15 cellular contexts compared by ENCODE assay signal in the genomic region with DNA sequence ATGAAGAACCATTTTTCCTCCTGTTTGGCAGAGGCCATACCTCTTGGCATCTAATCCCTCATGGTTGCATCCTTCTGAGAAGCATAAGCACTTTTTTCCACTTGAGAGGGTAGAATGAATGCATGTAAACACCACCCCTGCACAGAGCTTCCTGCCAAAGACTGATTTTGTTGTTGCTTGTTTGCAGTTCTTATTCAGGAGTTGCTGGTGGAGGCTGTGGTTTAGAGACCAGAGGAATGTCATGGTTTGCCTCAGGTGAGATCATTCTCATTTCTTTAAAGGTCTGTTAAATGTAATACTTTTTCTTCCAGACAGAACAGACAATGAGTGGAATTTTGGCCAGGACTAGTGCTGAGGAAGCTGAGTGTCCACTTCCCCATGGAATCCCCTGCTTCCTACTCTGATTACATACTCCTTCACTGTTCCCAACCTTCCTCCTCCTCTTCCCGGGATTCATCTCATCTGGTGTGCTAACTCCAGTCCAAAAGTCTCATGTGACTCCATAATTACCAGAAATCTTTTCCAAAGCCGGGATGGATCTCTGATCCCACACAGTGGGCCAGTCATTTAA. TPM values are rescaled to one million over a fixed set of nuclear protein-coding genes. Genes with fewer than 3 reads are reported as not detected.
DNase-seq lines count a peak whose midpoint lies in the region; ATAC-seq lines count a peak whose summit lies in the region.
"Had no signal": no experiment of that assay in that cellular context is flagged by ENCODE, and none has a peak within 500 bp of the region (broad histone marks: within the 10 kb centered on the region; RNA-seq: fewer than 3 reads in every experiment).

No MANE protein-coding gene starts in this region.

- in situ Hi-C loops in GM23248 (cut with MboI), result no loop called here

- H3K4me2 ChIP-seq in GM23248 (ENCODE audit: unreplicated experiment), result no peak overlapping the region

- DNase-seq in GM23248 (peak; percentile 60), NCI-H2196 treated with DMSO at 0.1 percent for 48 hours (lab: John Stamatoyannopoulos, UW; ENCODE audit: unreplicated experiment) (peak; percentile 26), epithelial cell of prostate (ENCODE audit: low read depth, low spot score) (peak; percentile 48), left lobe of liver (ENCODE audit: low spot score) (no peak)
- no peak for DNase-seq in stimulated activated CD4-positive, alpha-beta T cell treated with anti-CD3 and anti-CD28 coated beads, Interleukin-2, amount 100 ng/mL, for 48 hours
- DNase-seq: activated CD4-positive, alpha-beta T cell treated with anti-CD3 and anti-CD28 coated beads, Interleukin-2, amount 50 U/mL, for 1 hour; activated T-cell treated with anti-CD3 and anti-CD28 coated beads, Interleukin-2, amount 50 U/mL, for 1 hour; BE2C; DMS153 had no signal

- H3K4me3 ChIP-seq in GM23248 (no peak overlapping the region), rectal smooth muscle tissue (ENCODE audit: low read length) (no peak overlapping the region)
- H3K4me3 ChIP-seq: cardiac muscle cell, lung had no signal

- peaks cover 28% of the 10 kb centered on the region for H3K4me1 ChIP-seq in GM23248 (ENCODE audit: insufficient read depth)
- peaks cover 14% of the 10 kb centered on the region for H3K4me1 ChIP-seq in rectal smooth muscle tissue (ENCODE audit: control insufficient read depth, insufficient read depth, low read length)
- H3K4me1 ChIP-seq: BE2C had no signal

- H3K27me3 ChIP-seq in GM23248 (replicated peaks; ENCODE audit: insufficient read depth) (no peaks in the 10 kb centered on the region), rectal smooth muscle tissue (ENCODE audit: control insufficient read depth, insufficient read depth, low read length) (peaks cover 5% of the 10 kb centered on the region)
- H3K27me3 ChIP-seq: cardiac muscle cell had no signal

- H3K9ac ChIP-seq in GM23248 (no peak overlapping the region), rectal smooth muscle tissue (ENCODE audit: low read length) (no peak overlapping the region)

- H3K9me3 ChIP-seq in GM23248 (ENCODE audit: low read depth), result no peaks in the 10 kb centered on the region
- H3K9me3 ChIP-seq: BE2C had no signal

- peaks cover 38% of the 10 kb centered on the region for H3F3A ChIP-seq in GM23248 (ENCODE audit: insufficient read depth)

- ATAC-seq in GM18868 (IDR thresholded peaks at IDR 0.05; ENCODE audit: unreplicated experiment), result no peak
- ATAC-seq in left lobe of liver, result no peak
- no peak for ATAC-seq in HG02981 (IDR thresholded peaks at IDR 0.05; ENCODE audit: unreplicated experiment)
- ATAC-seq: activated naive CD4-positive, alpha-beta T cell treated with anti-CD3 and anti-CD28 coated beads, Interleukin-2, amount 50 U/mL, for 72 hours had no signal

- H3K36me3 ChIP-seq in GM23248 (ENCODE audit: low read depth), result no peaks in the 10 kb centered on the region
- no peaks in the 10 kb centered on the region for H3K36me3 ChIP-seq in rectal smooth muscle tissue (ENCODE audit: control insufficient read depth, insufficient read depth, low read length)
- H3K36me3 ChIP-seq: BE2C, cardiac muscle cell had no signal

- H4K20me1 ChIP-seq in GM23248 (ENCODE audit: insufficient read depth), result no peaks in the 10 kb centered on the region

- H2AFZ ChIP-seq in GM23248, result no peak overlapping the region

- H3K79me2 ChIP-seq in GM23248 (ENCODE audit: insufficient read depth), result peaks cover 17% of the 10 kb centered on the region

- 3 to 5% methylated on average over 2 of the region's 2 CpGs for WGBS in GM23248 (ENCODE audit: low coverage in 1 of 2, low lambda C conversion rate in 2 of 2, missing lambda C conversion rate in 2 of 2), 2 experiments

- H3K27ac ChIP-seq in GM23248 (no peak overlapping the region), epithelial cell of prostate (no peak overlapping the region), rectal smooth muscle tissue (ENCODE audit: low read depth, low read length) (peak overlapping the region; percentile 34)
- H3K27ac ChIP-seq: cardiac muscle cell had no signal

- H3K9me2 ChIP-seq in GM23248 (ENCODE audit: insufficient read depth), result no peaks in the 10 kb centered on the region

RNA-seq across cellular contexts. Expression of gene TNC, which starts 3.3 kb away (rescaled TPM):
- total RNA-seq in GM23248 (2014; rRNA removed; shearing (Covaris generic)), result 319 and 372 TPM in 2 replicates
- 165 and 168 TPM in 2 replicates for polyA plus RNA-seq in GM23248 (2016; fragmentation: Nextera tagmentation; extraction: Ambion mirVana)
- total RNA-seq in left lobe of liver, result 2.9 TPM
- total RNA-seq: activated naive CD4-positive, alpha-beta T cell treated with anti-CD3 and anti-CD28 coated beads, Interleukin-2, amount 50 U/mL, for 72 hours had no signal

Comparison
In these comparisons a context has a peak if more than half of its experiments do, and no peak if none do; other contexts are left out.
1. DNase-seq: peak in GM23248 (single experiment), NCI-H2196 treated with DMSO at 0.1 percent for 48 hours (single experiment) and epithelial cell of prostate (single experiment); none in left lobe of liver (single experiment) and stimulated activated CD4-positive, alpha-beta T cell treated with anti-CD3 and anti-CD28 coated beads, Interleukin-2, amount 100 ng/mL, for 48 hours (0 of 2).
2. RNA of gene TNC, which starts 3.3 kb away (total RNA-seq): 319 to 372 TPM in GM23248; 2.9 TPM in left lobe of liver (single experiment); every median in the first group is over 10 times any median in the second.